In the genomic region with DNA sequence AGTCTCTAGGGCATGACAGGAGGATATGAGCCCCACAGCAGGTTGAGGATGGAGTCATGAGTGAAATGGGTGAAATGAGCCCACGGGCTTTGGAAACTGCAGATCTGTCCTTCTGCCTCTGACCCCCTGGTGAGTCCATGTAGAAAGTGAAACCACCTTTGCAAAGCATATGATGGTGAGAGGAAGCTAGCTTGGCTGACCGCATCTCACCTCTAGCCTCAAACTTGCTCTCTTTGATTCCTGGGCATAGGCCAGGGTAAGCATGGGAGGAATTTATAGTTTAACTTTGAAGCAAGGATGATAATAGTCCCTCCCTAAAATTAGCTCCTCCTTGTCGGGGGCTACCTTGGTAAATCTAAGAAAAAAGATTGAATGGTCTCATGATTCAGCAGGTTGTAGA, we compare ENCODE assay signal across 16 cellular contexts. TPM values are rescaled to one million over a fixed set of nuclear protein-coding genes. Genes with fewer than 3 reads are reported as not detected.
"Had no signal": no experiment of that assay in that cellular context is flagged by ENCODE, and none has a peak within 500 bp of the region (broad histone marks: within the 10 kb centered on the region; RNA-seq: fewer than 3 reads in every experiment).

No MANE protein-coding gene starts in this region.

RNA-seq across cellular contexts. Expression of a gene that starts 15.1 kb away (rescaled TPM):
- total RNA-seq: activated CD4-positive, alpha-beta memory T cell treated with anti-CD3 and anti-CD28 coated beads, Interleukin-2, amount 10 ng/mL, durations not matched to agents 7 days and 5 days; activated CD4-positive, alpha-beta T cell treated with anti-CD3 and anti-CD28 coated beads for 36 hours; activated CD4-positive, alpha-beta T cell treated with anti-CD3 and anti-CD28 coated beads, Interleukin-2, amount 10 ng/mL, durations not matched to agents 7 days and 5 days; activated CD8-positive, alpha-beta memory T cell treated with anti-CD3 and anti-CD28 coated beads, Interleukin-2, amount 10 ng/mL, durations not matched to agents 7 days and 5 days; activated CD8-positive, alpha-beta T cell treated with anti-CD3 and anti-CD28 coated beads, Interleukin-2, amount 10 ng/mL, durations not matched to agents 7 days and 5 days; activated naive CD8-positive, alpha-beta T cell treated with anti-CD3 and anti-CD28 coated beads, Interleukin-2, amount 10 ng/mL, durations not matched to agents 7 days and 5 days; activated T-helper 2 cell treated with anti-CD3 and anti-CD28 coated beads, Interferon-gamma antibody, Interleukin-2, Interleukin-4, amounts not matched to agents 10 μg/mL and 5 μg/mL and 100 μg/mL, durations not matched to agents 14 hours and 24 hours and 36 hours; ascending aorta; bronchial epithelial cell; cardiac muscle cell; chondrocyte; T-helper 1 cell treated with Interleukin-12 subunit alpha and Interleukin-12 subunit beta and Interleukin-4 antibody, amounts not matched to agents 30 ng/mL and 1 ng/mL, for 36 hours; T-helper 17 cell; T-helper 2 cell treated with Interferon-gamma antibody and Interleukin-4, amounts not matched to agents 100 ng/mL and 5 ng/mL, for 36 hours; WTC11 had no signal
- polyA plus RNA-seq: adipose tissue, cardiac muscle cell had no signal

RNA-seq across cellular contexts. Expression of a gene that starts 34.4 kb away (rescaled TPM):
- total RNA-seq: activated CD4-positive, alpha-beta memory T cell treated with anti-CD3 and anti-CD28 coated beads, Interleukin-2, amount 10 ng/mL, durations not matched to agents 7 days and 5 days; activated CD4-positive, alpha-beta T cell treated with anti-CD3 and anti-CD28 coated beads for 36 hours; activated CD4-positive, alpha-beta T cell treated with anti-CD3 and anti-CD28 coated beads, Interleukin-2, amount 10 ng/mL, durations not matched to agents 7 days and 5 days; activated CD8-positive, alpha-beta memory T cell treated with anti-CD3 and anti-CD28 coated beads, Interleukin-2, amount 10 ng/mL, durations not matched to agents 7 days and 5 days; activated CD8-positive, alpha-beta T cell treated with anti-CD3 and anti-CD28 coated beads, Interleukin-2, amount 10 ng/mL, durations not matched to agents 7 days and 5 days; activated naive CD8-positive, alpha-beta T cell treated with anti-CD3 and anti-CD28 coated beads, Interleukin-2, amount 10 ng/mL, durations not matched to agents 7 days and 5 days; activated T-helper 2 cell treated with anti-CD3 and anti-CD28 coated beads, Interferon-gamma antibody, Interleukin-2, Interleukin-4, amounts not matched to agents 10 μg/mL and 5 μg/mL and 100 μg/mL, durations not matched to agents 14 hours and 24 hours and 36 hours; ascending aorta; bronchial epithelial cell; cardiac muscle cell; chondrocyte; T-helper 1 cell treated with Interleukin-12 subunit alpha and Interleukin-12 subunit beta and Interleukin-4 antibody, amounts not matched to agents 30 ng/mL and 1 ng/mL, for 36 hours; T-helper 17 cell; T-helper 2 cell treated with Interferon-gamma antibody and Interleukin-4, amounts not matched to agents 100 ng/mL and 5 ng/mL, for 36 hours; WTC11 had no signal
- polyA plus RNA-seq: adipose tissue, cardiac muscle cell had no signal
